ENCODE assay signal across 8 cellular contexts in the genomic region with DNA sequence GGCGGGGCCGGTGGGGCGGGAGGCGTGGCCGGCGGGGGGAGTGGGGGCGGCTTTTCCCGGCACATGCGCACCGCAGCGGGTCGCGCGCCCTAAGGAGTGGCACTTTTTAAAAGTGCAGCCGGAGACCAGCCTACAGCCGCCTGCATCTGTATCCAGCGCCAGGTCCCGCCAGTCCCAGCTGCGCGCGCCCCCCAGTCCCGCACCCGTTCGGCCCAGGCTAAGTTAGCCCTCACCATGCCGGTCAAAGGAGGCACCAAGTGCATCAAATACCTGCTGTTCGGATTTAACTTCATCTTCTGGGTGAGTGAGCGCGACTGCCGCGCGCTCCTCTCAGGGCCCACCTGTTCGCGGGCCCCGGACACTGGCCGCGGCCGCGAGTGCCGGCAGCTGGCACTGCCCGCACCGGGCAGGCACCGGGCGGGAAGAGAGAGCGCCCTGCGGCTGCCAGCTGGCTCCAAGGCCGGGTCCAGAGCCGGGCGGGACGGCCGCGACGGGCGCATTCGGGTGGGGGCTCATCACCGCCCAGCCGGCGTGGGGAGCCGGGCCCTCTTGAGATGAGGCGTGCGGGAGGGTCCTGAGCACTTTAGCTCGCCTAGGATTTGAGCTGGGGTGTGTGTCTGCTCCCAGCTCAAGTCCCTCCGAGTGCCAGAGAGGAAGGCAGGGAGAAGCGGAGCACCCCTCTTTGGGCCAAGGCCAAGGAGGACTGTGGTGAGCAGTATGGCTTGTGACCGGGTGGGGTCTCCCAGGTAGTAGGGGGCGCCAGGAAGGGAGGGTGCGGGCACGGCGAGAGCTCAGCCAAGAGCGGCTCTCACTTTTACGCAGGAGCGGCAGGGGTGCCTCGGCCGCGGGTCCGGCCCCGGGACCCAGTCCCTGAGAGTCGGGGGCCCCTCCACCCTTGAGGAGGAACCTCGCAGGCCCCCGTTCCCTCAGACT. TPM values are rescaled to one million over a fixed set of nuclear protein-coding genes. Genes with fewer than 3 reads are reported as not detected.
DNase-seq lines count a peak whose midpoint lies in the region; ATAC-seq and TF ChIP-seq lines count a peak whose summit lies in the region.

A gene with protein sequence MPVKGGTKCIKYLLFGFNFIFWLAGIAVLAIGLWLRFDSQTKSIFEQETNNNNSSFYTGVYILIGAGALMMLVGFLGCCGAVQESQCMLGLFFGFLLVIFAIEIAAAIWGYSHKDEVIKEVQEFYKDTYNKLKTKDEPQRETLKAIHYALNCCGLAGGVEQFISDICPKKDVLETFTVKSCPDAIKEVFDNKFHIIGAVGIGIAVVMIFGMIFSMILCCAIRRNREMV (plus strand): TSS at position 135 of the 933 bp plus-strand sequence. CDS start 100 bp downstream, at position 235.

- H3K27me3 ChIP-seq in cardiac muscle cell (peaks cover 52% of the 10 kb centered on the region), ovary (no peaks in the 10 kb centered on the region)

- no peak for TF ChIP-seq EP300 in ovary (IDR thresholded peaks at IDR 0.05)

- H3K4me1 ChIP-seq in cardiac muscle cell (ENCODE audit: low read depth), result peaks cover 10% of the 10 kb centered on the region
- peaks cover 6% of the 10 kb centered on the region for H3K4me1 ChIP-seq in ovary (ENCODE audit: insufficient read depth)

- no peaks in the 10 kb centered on the region for H3K9me3 Mint-ChIP-seq in activated naive CD8-positive, alpha-beta T cell treated with anti-CD3 and anti-CD28 coated beads for 36 hours

- intact Hi-C loops in ovary (cut with DNase I), result no loop called here

- H3K4me3 ChIP-seq in cardiac muscle cell (peak within 1 kb of the TSS; percentile 45), ovary (peak within 1 kb of the TSS; percentile 63)

- DNase-seq in GM10266 (ENCODE audit: extremely low spot score), result peak; percentile 69
- peak; percentile 12 for DNase-seq in NCI-H748 treated with DMSO at 0.1 percent for 48 hours (lab: John Stamatoyannopoulos, UW)
- peak; percentile 62 for DNase-seq in activated naive CD8-positive, alpha-beta T cell treated with anti-CD3 and anti-CD28 coated beads for 36 hours
- DNase-seq in cardiac muscle cell (ENCODE audit: low read depth in 1 of 2, low spot score in 1 of 2), result peak in 1 of 2 donors; percentile 60
- DNase-seq in ovary, result peak in 4 of 5 donors; percentile 45 to 65 (median 60)
- no peak for DNase-seq in HK-2 (ENCODE audit: unreplicated experiment)
- DNase-seq in medulla oblongata (ENCODE audit: extremely low spot score), result no peak

- no peak for TF ChIP-seq CTCF in GM10266 (IDR thresholded peaks at IDR 0.05; ENCODE audit: control insufficient read depth, insufficient read depth, low read depth, missing control alignments)
- TF ChIP-seq CTCF in cardiac muscle cell (IDR thresholded peaks at IDR 0.05; ENCODE audit: low read depth, low read length), result no peak
- TF ChIP-seq CTCF in ovary (IDR thresholded peaks at IDR 0.05), result no peak

- H3K27ac ChIP-seq in cardiac muscle cell (no peak within 1 kb of the TSS), ovary (peak within 1 kb of the TSS; percentile 78 to 82)

- H3K36me3 Mint-ChIP-seq in activated naive CD8-positive, alpha-beta T cell treated with anti-CD3 and anti-CD28 coated beads for 36 hours, result peaks cover 2% of the 10 kb centered on the region

- no peak for ATAC-seq in HG02642 (IDR thresholded peaks at IDR 0.05; ENCODE audit: poor library complexity, unreplicated experiment)

- H3K36me3 ChIP-seq in cardiac muscle cell (no peaks in the 10 kb centered on the region), ovary (no peaks in the 10 kb centered on the region)

- H3K27me3 Mint-ChIP-seq in activated naive CD8-positive, alpha-beta T cell treated with anti-CD3 and anti-CD28 coated beads for 36 hours, result peaks cover 19% of the 10 kb centered on the region

- peak within 1 kb of the TSS; percentile 75 for H3K4me3 Mint-ChIP-seq in activated naive CD8-positive, alpha-beta T cell treated with anti-CD3 and anti-CD28 coated beads for 36 hours

- whole genome bisulfite sequencing in ovary, 3 donors, result 1 to 3% (median 2%) methylated on average over 63 to 79 of the region's 79 CpGs

- H3K4me1 Mint-ChIP-seq in activated naive CD8-positive, alpha-beta T cell treated with anti-CD3 and anti-CD28 coated beads for 36 hours, result peaks cover 34% of the 10 kb centered on the region

- H3K9me3 ChIP-seq in cardiac muscle cell (ENCODE audit: low read depth) (no peaks in the 10 kb centered on the region), ovary (no peaks in the 10 kb centered on the region)

- peak within 1 kb of the TSS; percentile 50 for H3K27ac Mint-ChIP-seq in activated naive CD8-positive, alpha-beta T cell treated with anti-CD3 and anti-CD28 coated beads for 36 hours

- no peak for TF ChIP-seq POLR2A in ovary (IDR thresholded peaks at IDR 0.05)

RNA-seq across cellular contexts. Expression of the gene that starts here (rescaled TPM):
- 10 to 100 TPM; 16.2 to 18.1 TPM for total RNA-seq in activated naive CD8-positive, alpha-beta T cell treated with anti-CD3 and anti-CD28 coated beads for 36 hours
- 11.6 and 15.8 TPM in 2 replicates for total RNA-seq in cardiac muscle cell
- polyA plus RNA-seq in cardiac muscle cell, result 14.7 and 37.9 TPM in 2 replicates
- total RNA-seq in ovary, result 100 to 1,000 TPM in 1 of 7 donors, 10 to 100 TPM in 6; 23.9 to 372 (median 49.2) TPM
- 100 to 1,000 TPM in 1 of 2 donors, 10 to 100 TPM in 1; 67.0 to 244 TPM for polyA plus RNA-seq in ovary

Comparison
In these comparisons a context has a peak if more than half of its experiments do, and no peak if none do; other contexts are left out.
1. DNase-seq: peak in GM10266 (single experiment), NCI-H748 treated with DMSO at 0.1 percent for 48 hours (single experiment), activated naive CD8-positive, alpha-beta T cell treated with anti-CD3 and anti-CD28 coated beads for 36 hours (single experiment) and ovary (4 of 5); none in HK-2 (single experiment) and medulla oblongata (single experiment).